8 cellular contexts compared by ENCODE assay signal in genomic region chr6:57267586-57268293, GRCh38. TPM values are rescaled to one million over a fixed set of nuclear protein-coding genes. Genes with fewer than 3 reads are reported as not detected.
DNase-seq lines count a peak whose midpoint lies in the region; ATAC-seq and TF ChIP-seq lines count a peak whose summit lies in the region.

No MANE protein-coding gene starts in this region.

- peaks cover 7% of the 10 kb centered on the region for H3K4me1 Mint-ChIP-seq in activated T-cell treated with anti-CD3 and anti-CD28 coated beads, Interleukin-2, amount 50 U/mL, for 4 hours (ENCODE audit: low read depth)

- in situ Hi-C loops in ACHN (cut with HindIII; ENCODE audit: low pct_ligation_motif_present, low pct_unique_long_range_greater_than_20kb, low sequenced_read_pairs) = no loop called here

- peaks cover 0 to 3% (median 0%) of the 10 kb centered on the region in 12 donors for H3K9me3 ChIP-seq in heart left ventricle
- H3K9me3 ChIP-seq in skeletal muscle satellite cell (replicated peaks; ENCODE audit: low read length) = no peaks in the 10 kb centered on the region

- DNase-seq in ACHN = peak; percentile 84
- peak; percentile 26 for DNase-seq in GM10266 (ENCODE audit: extremely low spot score)
- peak; percentile 54 for DNase-seq in NCI-H460 (ENCODE audit: extremely low read depth, low read depth)
- peak; percentile 31 for DNase-seq in activated T-cell treated with anti-CD3 and anti-CD28 coated beads, Interleukin-2, amount 50 U/mL, for 4 hours
- DNase-seq in heart left ventricle = peak in 3 of 5 donors; percentile 32 to 39 (median 33)
- no peak for DNase-seq in mesenteric fat pad (ENCODE audit: low spot score)

- no peaks in the 10 kb centered on the region for H3K36me3 Mint-ChIP-seq in activated T-cell treated with anti-CD3 and anti-CD28 coated beads, Interleukin-2, amount 50 U/mL, for 4 hours (ENCODE audit: insufficient read depth)

- H3K27me3 ChIP-seq in heart left ventricle (no peaks in the 10 kb centered on the region), skeletal muscle satellite cell (ENCODE audit: control insufficient read depth, insufficient read depth, low read length) (no peaks in the 10 kb centered on the region)

- peak overlapping the region; percentile 62 for H3K9ac ChIP-seq in skeletal muscle satellite cell (ENCODE audit: low read depth, low read length)

- H3K4me1 ChIP-seq in heart left ventricle (peaks cover 0 to 22% (median 0%) of the 10 kb centered on the region in 12 donors), skeletal muscle satellite cell (ENCODE audit: control insufficient read depth, insufficient read depth, low read length) (peaks cover 43% of the 10 kb centered on the region)

- H3K4me3 ChIP-seq in heart left ventricle (no peak overlapping the region), skeletal muscle satellite cell (ENCODE audit: low read length) (peak overlapping the region; percentile 22)

- H3K4me3 Mint-ChIP-seq in activated T-cell treated with anti-CD3 and anti-CD28 coated beads, Interleukin-2, amount 50 U/mL, for 4 hours = no peak overlapping the region

- WGBS in heart left ventricle, 4 donors = 79 to 86% (median 83%) methylated on average over 10 of the region's 10 CpGs

- no peaks in the 10 kb centered on the region for H3K36me3 ChIP-seq in heart left ventricle
- H3K36me3 ChIP-seq in skeletal muscle satellite cell (ENCODE audit: insufficient read depth, low read length) = no peaks in the 10 kb centered on the region

- peak overlapping the region; percentile 57 for H3K4me2 ChIP-seq in skeletal muscle satellite cell (ENCODE audit: low read length)

- peak; percentile 41 for TF ChIP-seq CTCF in GM10266 (IDR thresholded peaks at IDR 0.05; ENCODE audit: control insufficient read depth, insufficient read depth, low read depth, missing control alignments)
- TF ChIP-seq CTCF in heart left ventricle (IDR thresholded peaks at IDR 0.05) = peak in 8 of 12 donors; percentile 40 to 59 (median 48)

- TF ChIP-seq POLR2A in heart left ventricle (IDR thresholded peaks at IDR 0.05) = no peak

- ATAC-seq in activated T-cell treated with anti-CD3 and anti-CD28 coated beads, Interleukin-2, amount 50 U/mL, for 4 hours = peak in 1 of 2 donors; percentile 25
- ATAC-seq in heart left ventricle (peak; percentile 64 to 96 (median 86)), GM19452 (IDR thresholded peaks at IDR 0.05; ENCODE audit: unreplicated experiment) (no peak)

- H3K27ac ChIP-seq in heart left ventricle = peak overlapping the region in 2 of 12 donors; percentile 11 to 30

- peaks cover 3% of the 10 kb centered on the region for H3K27me3 Mint-ChIP-seq in activated T-cell treated with anti-CD3 and anti-CD28 coated beads, Interleukin-2, amount 50 U/mL, for 4 hours (ENCODE audit: low read depth)

- H3K9me3 Mint-ChIP-seq in activated T-cell treated with anti-CD3 and anti-CD28 coated beads, Interleukin-2, amount 50 U/mL, for 4 hours = no peaks in the 10 kb centered on the region

- intact Hi-C loops in heart left ventricle (cut with DNase I) = loop anchor here in 1 of 10 donors (5.0 kb wide), 1 partner anchor 35 kb away; no protein-coding TSS in a partner anchor

RNA-seq across cellular contexts. Expression of gene RAB23, which starts 45.6 kb away (rescaled TPM):
- total RNA-seq in NCI-H460 (2014; rRNA removed; shearing (Covaris generic)) = 11.3 and 13.1 TPM in 2 replicates
- 5.3 and 7.7 TPM in 2 replicates for polyA plus RNA-seq in NCI-H460 (2014; cell fraction: nucleus; rRNA removed)
- 1 to 10 TPM; 1.5 to 2.2 (median 2.0) TPM for total RNA-seq in activated T-cell treated with anti-CD3 and anti-CD28 coated beads, Interleukin-2, amount 50 U/mL, for 4 hours
- total RNA-seq in heart left ventricle (10 to 100 TPM in 4 of 9 donors, 1 to 10 TPM in 5; 7.6 to 15.4 (median 9.6) TPM), mesenteric fat pad (9.4 TPM)
- 1 to 10 TPM; 2.6 to 7.7 TPM for polyA plus RNA-seq in heart left ventricle
- total RNA-seq in skeletal muscle satellite cell (2012; rRNA removed) = 32.8 and 36.0 TPM in 2 replicates

RNA-seq across cellular contexts. Expression of gene PRIM2, which starts 49.7 kb away (rescaled TPM):
- 9.9 and 14.8 TPM in 2 replicates for total RNA-seq in NCI-H460 (2014; rRNA removed; shearing (Covaris generic))
- polyA plus RNA-seq in NCI-H460 (2014; cell fraction: nucleus; rRNA removed) = 17.4 and 17.9 TPM in 2 replicates
- total RNA-seq in activated T-cell treated with anti-CD3 and anti-CD28 coated beads, Interleukin-2, amount 50 U/mL, for 4 hours = 10 to 100 TPM; 27.8 to 31.8 (median 29.1) TPM
- total RNA-seq in heart left ventricle = 1 to 10 TPM; 3.1 to 5.4 (median 4.4) TPM
- 1 to 10 TPM; 1.6 to 4.8 TPM for polyA plus RNA-seq in heart left ventricle
- 46.1 and 51.3 TPM in 2 replicates for total RNA-seq in skeletal muscle satellite cell (2012; rRNA removed)
- total RNA-seq in mesenteric fat pad = 8.4 TPM
